ENCODE assay signal across 8 cellular contexts in the genomic region with DNA sequence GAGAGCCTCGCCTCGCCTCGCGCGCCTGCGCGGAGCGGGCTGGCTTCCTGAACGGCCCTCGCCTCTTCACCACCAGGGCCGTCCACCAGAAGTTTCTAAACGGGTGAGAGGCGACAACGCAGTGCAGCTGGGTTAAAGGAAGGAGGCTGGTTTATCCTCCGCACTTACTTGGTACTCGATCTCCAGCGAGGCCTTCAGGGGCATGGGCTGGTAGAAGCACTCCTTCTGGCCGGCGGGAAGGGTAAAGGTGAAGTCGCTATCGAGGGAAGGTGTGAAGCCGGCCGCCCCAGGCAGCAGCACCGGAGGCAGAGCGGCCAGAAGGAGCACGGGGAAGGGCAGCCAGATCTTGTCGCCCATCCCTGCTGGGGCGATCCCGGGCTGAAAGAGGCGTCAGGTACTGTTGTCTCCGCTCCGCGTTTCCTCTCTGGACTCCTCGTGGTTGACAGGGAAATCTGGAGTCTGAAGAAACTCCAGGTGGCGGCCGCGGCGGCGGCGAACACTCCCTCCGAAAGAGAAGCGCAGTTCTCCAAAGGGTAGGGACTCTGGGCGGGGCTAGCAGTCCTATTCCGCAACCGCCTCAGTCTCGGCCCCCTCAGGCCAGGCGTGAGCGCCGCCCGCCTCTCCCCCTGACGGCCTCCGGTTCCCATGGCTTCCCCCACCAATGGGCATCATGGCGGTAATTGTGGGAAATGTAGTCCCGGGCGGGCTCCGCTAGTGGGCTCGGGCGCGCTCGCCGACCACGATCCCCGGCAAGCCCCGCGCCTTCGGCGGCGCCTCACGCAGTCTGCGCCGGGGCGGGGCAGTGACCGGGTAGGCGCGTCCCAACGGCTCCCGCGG. TPM values are rescaled to one million over a fixed set of nuclear protein-coding genes. Genes with fewer than 3 reads are reported as not detected.
A peak's percentile ranks its signal among the peaks of the same experiment; 100 is the strongest.
DNase-seq lines count a peak whose midpoint lies in the region; ATAC-seq and TF ChIP-seq lines count a peak whose summit lies in the region.

A gene (minus strand): TSS at position 528 of the 837 bp plus-strand sequence. CDS start 171 bp downstream, at position 357.

- 0 to 1% (median 0%) methylated on average over 36 to 78 of the region's 78 CpGs for WGBS in spleen, 5 donors

- no peaks in the 10 kb centered on the region for H3K9me3 ChIP-seq in spleen

- intact Hi-C loops in spleen (cut with DNase I; ENCODE audit: low total_unique reads): loop anchor here (10.0 kb wide), 1 partner anchor 95 kb away; no protein-coding TSS in a partner anchor

- H3K27ac ChIP-seq in spleen: peak within 1 kb of the TSS; percentile 95 to 100 (median 99)

- TF ChIP-seq CTCF in spleen (IDR thresholded peaks at IDR 0.05 in 8 of 11, conservative IDR thresholded peaks at IDR 0.05 in 3 of 11): peak in 10 of 11 experiments; percentile 20 to 58 (median 45)

- H3K4me1 ChIP-seq in spleen: peaks cover 29 to 68% (median 53%) of the 10 kb centered on the region in 6 donors

- H3K4me3 ChIP-seq in spleen: peak within 1 kb of the TSS; percentile 66 to 93 (median 90)

- peak; percentile 22 to 96 (median 29) for TF ChIP-seq POLR2A in spleen (IDR thresholded peaks at IDR 0.05)

- DNase-seq in AG20443 (ENCODE audit: low spot score) (peak; percentile 94), NCI-H345 treated with DMSO at 0.1 percent for 48 hours (lab: John Stamatoyannopoulos, UW; ENCODE audit: unreplicated experiment) (peak; percentile 95), inferior parietal cortex (ENCODE audit: extremely low spot score) (peak; percentile 96), spleen (peak; percentile 99)
- peak; percentile 82 to 95 (median 90) for DNase-seq in activated CD4-positive, CD25-positive, alpha-beta regulatory T cell (lab: John Stamatoyannopoulos, UW)
- DNase-seq in central memory CD4-positive, alpha-beta T cell: peak; percentile 98

- H3K36me3 ChIP-seq in spleen: peaks cover 0 to 13% (median 0%) of the 10 kb centered on the region in 6 donors

- H3K27me3 ChIP-seq in spleen (replicated peaks in 1 of 7): no peaks in the 10 kb centered on the region

- ATAC-seq in GM19025 (IDR thresholded peaks at IDR 0.05; ENCODE audit: low read depth, unreplicated experiment): peak; percentile 85
- peak; percentile 81 for ATAC-seq in HG03342 (IDR thresholded peaks at IDR 0.05; ENCODE audit: unreplicated experiment)

RNA-seq across cellular contexts. Expression of the gene that starts here (rescaled TPM):
- 100 to 1,000 TPM in 1 of 7 donors, 10 to 100 TPM in 6; 49.2 to 102 (median 54.6) TPM for total RNA-seq in spleen
- 10 to 100 TPM; 11.1 to 16.8 (median 14.4) TPM for polyA plus RNA-seq in spleen

Comparison
In these comparisons a context has a peak if more than half of its experiments do, and no peak if none do; other contexts are left out.
1. Peak in every context shown above with its lines: DNase-seq, ATAC-seq, H3K4me3 ChIP-seq and H3K27ac ChIP-seq.